ENCODE assay signal across 11 cellular contexts in the genomic region with DNA sequence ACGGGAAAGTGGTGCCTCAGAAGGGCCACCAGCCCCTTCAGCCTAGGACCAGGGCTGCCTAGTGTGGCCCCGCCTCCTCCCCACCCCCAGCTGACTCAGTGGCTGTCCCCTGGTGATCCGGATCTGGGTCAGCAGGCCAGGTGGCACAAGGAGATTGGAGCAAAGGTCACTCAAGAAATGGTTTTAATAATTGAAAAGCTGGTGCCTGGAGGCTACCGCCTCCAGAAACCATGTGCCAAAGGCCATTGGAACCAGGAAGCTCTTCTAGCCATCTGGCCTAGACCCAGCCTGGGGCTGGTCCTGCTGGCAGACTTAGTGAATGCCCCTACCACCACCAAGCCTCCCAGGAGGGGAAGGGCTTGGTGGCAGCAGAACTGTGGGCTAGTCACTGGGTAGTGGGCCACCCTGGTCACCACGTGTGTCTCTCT. TPM values are rescaled to one million over a fixed set of nuclear protein-coding genes. Genes with fewer than 3 reads are reported as not detected.
DNase-seq lines count a peak whose midpoint lies in the region; ATAC-seq and TF ChIP-seq lines count a peak whose summit lies in the region.
"Had no signal": no experiment of that assay in that cellular context is flagged by ENCODE, and none has a peak within 500 bp of the region (broad histone marks: within the 10 kb centered on the region; RNA-seq: fewer than 3 reads in every experiment).

No MANE protein-coding gene starts in this region.

- H3K27ac Mint-ChIP-seq in T-helper 17 cell = no peak overlapping the region

- H3K27me3 Mint-ChIP-seq in T-helper 17 cell = no peaks in the 10 kb centered on the region

- no peaks in the 10 kb centered on the region for H3K27me3 ChIP-seq in suprapubic skin

- H3K9me3 ChIP-seq in T-helper 17 cell (ENCODE audit: control insufficient read depth, low read length, poor library complexity, severe bottlenecking) (no peaks in the 10 kb centered on the region), suprapubic skin (no peaks in the 10 kb centered on the region)

- TF ChIP-seq EP300 in suprapubic skin (IDR thresholded peaks at IDR 0.05) = no peak

- no peak for TF ChIP-seq CTCF in fibroblast of mammary gland (conservative IDR thresholded peaks at IDR 0.05; ENCODE audit: control insufficient read depth, insufficient read depth, low read depth, low read length)
- no peak for TF ChIP-seq CTCF in suprapubic skin (IDR thresholded peaks at IDR 0.05)

- ATAC-seq in T-helper 17 cell (no peak), HG02870 (IDR thresholded peaks at IDR 0.05; ENCODE audit: unreplicated experiment) (no peak), HG03139 (IDR thresholded peaks at IDR 0.05; ENCODE audit: unreplicated experiment) (no peak)

- H3K4me1 ChIP-seq in suprapubic skin = peaks cover 64% of the 10 kb centered on the region

- H3K27ac ChIP-seq in suprapubic skin = no peak overlapping the region

- H3K36me3 Mint-ChIP-seq in T-helper 17 cell (ENCODE audit: low read depth) = peaks cover 4% of the 10 kb centered on the region

- H3K4me3 ChIP-seq in fibroblast of mammary gland (ENCODE audit: control insufficient read depth, low read depth, low read length) = peak overlapping the region; percentile 82
- peak overlapping the region; percentile 55 for H3K4me3 ChIP-seq in suprapubic skin

- H3K4me3 Mint-ChIP-seq in T-helper 17 cell = peak overlapping the region; percentile 85

- peaks cover 32% of the 10 kb centered on the region for H3K4me1 Mint-ChIP-seq in T-helper 17 cell

- TF ChIP-seq POLR2A in suprapubic skin (IDR thresholded peaks at IDR 0.05) = no peak

- H3K36me3 ChIP-seq in suprapubic skin = peaks cover 17% of the 10 kb centered on the region

- DNase-seq in activated naive CD4-positive, alpha-beta T cell treated with Interleukin-2 at 50 U/mL for 16 hours = peak; percentile 11
- no peak for DNase-seq in activated naive CD4-positive, alpha-beta T cell treated with anti-CD3 and anti-CD28 coated beads, Interleukin-2, amount 50 U/mL, for 16 hours
- DNase-seq in T-helper 17 cell = no peak
- DNase-seq in fibroblast of mammary gland (ENCODE audit: low read depth) = no peak
- DNase-seq in suprapubic skin (ENCODE audit: low spot score in 2 of 2) = no peak
- DNase-seq in NCI-H1092 treated with DMSO at 0.1 percent for 48 hours (lab: John Stamatoyannopoulos, UW) = no peak
- DNase-seq: COR-L47; mesendoderm; stimulated activated CD4-positive, alpha-beta T cell treated with anti-CD3 and anti-CD28 coated beads, Interleukin-1b, Interleukin-23, amount 100 ng/mL, for 48 hours had no signal

- no CpG with 5 or more reads among the region's 5 CpGs for WGBS in suprapubic skin

RNA-seq across cellular contexts. Expression of gene ST6GALNAC4, which starts 1.5 kb away (rescaled TPM):
- total RNA-seq in T-helper 17 cell (10 to 100 TPM; 18.5 to 22.1 TPM), suprapubic skin (10 to 100 TPM; 14.6 to 25.2 (median 20.2) TPM)

RNA-seq across cellular contexts. Expression of gene PIP5KL1, which starts 15.2 kb away (rescaled TPM):
- total RNA-seq in T-helper 17 cell (1 to 10 TPM; 2.1 to 2.3 TPM), suprapubic skin (10 to 100 TPM in 1 of 4 donors, 1 to 10 TPM in 3; 5.8 to 14.7 (median 9.2) TPM)

RNA-seq across cellular contexts. Expression of gene ST6GALNAC6, which starts 15.9 kb away (rescaled TPM):
- 100 to 1,000 TPM in 1 of 2 donors, 10 to 100 TPM in 1; 74.5 to 108 TPM for total RNA-seq in T-helper 17 cell
- total RNA-seq in suprapubic skin = 10 to 100 TPM; 41.6 to 50.5 (median 47.0) TPM

RNA-seq across cellular contexts. Expression of gene DPM2, which starts 22.3 kb away (rescaled TPM):
- 10 to 100 TPM; 23.3 to 26.2 TPM for total RNA-seq in T-helper 17 cell
- total RNA-seq in suprapubic skin = 10 to 100 TPM; 19.4 to 39.7 (median 30.6) TPM

RNA-seq across cellular contexts. Expression of gene AK1, which starts 37.9 kb away (rescaled TPM):
- total RNA-seq in T-helper 17 cell (10 to 100 TPM; 35.9 to 66.5 TPM), suprapubic skin (10 to 100 TPM; 22.6 to 36.0 (median 26.0) TPM)
